ENCODE assay signal across 23 cellular contexts in genomic region chr5:132209901-132210545, GRCh38. TPM values are rescaled to one million over a fixed set of nuclear protein-coding genes. Genes with fewer than 3 reads are reported as not detected.
"Had no signal": no experiment of that assay in that cellular context is flagged by ENCODE, and none has a peak within 500 bp of the region (broad histone marks: within the 10 kb centered on the region; RNA-seq: fewer than 3 reads in every experiment).

No MANE protein-coding gene starts in this region.

- H3K4me3 ChIP-seq: esophagus squamous epithelium, hepatocyte, lung, right lobe of liver, spleen, upper lobe of right lung had no signal

- H3K9me3 Mint-ChIP-seq: neural crest cell; stimulated activated memory B cell treated with anti-CD40 and anti-IgM and Interleukin-4, amounts not matched to agents 10 μg/mL and 1 μg/mL and 100 μg/mL, for 72 hours had no signal

- H3K79me2 ChIP-seq: hepatocyte had no signal

- H3K9me3 ChIP-seq: esophagus squamous epithelium, right lobe of liver, spleen, upper lobe of right lung had no signal

- H3K27ac ChIP-seq: esophagus squamous epithelium, hepatocyte, right lobe of liver, spleen, upper lobe of right lung, WERI-Rb-1 had no signal

- DNase-seq: activated CD4-positive, alpha-beta T cell treated with anti-CD3 and anti-CD28 coated beads for 4 hours; activated CD8-positive, alpha-beta T cell treated with anti-CD3 and anti-CD28 coated beads, Interleukin-2, amount 10 ng/mL, durations not matched to agents 7 days and 5 days; activated naive CD4-positive, alpha-beta T cell treated with anti-CD3 and anti-CD28 coated beads, Interleukin-2, amount 50 U/mL, for 16 hours; activated T-cell treated with anti-CD3 and anti-CD28 coated beads, Interleukin-2, amount 50 U/mL, for 48 hours; aorta; cerebellar nuclear complex; dermis blood vessel endothelial cell; effector memory CD4-positive, alpha-beta T cell; esophagus squamous epithelium; left colon; midbrain; spleen; stimulated activated CD4-positive, alpha-beta T cell treated with anti-CD3 and anti-CD28 coated beads, Interleukin-4, amount 100 ng/mL, for 4 hours; SW 1271; T-helper 2 cell; upper lobe of right lung; WERI-Rb-1 had no signal

- H3K27me3 ChIP-seq: esophagus squamous epithelium, hepatocyte, right lobe of liver, spleen, upper lobe of right lung had no signal

- H3K4me2 ChIP-seq: hepatocyte had no signal

- H2AFZ ChIP-seq: hepatocyte had no signal

- H3K4me3 Mint-ChIP-seq: activated CD8-positive, alpha-beta T cell treated with anti-CD3 and anti-CD28 coated beads, Interleukin-2, amount 10 ng/mL, durations not matched to agents 7 days and 5 days; neural crest cell; stimulated activated memory B cell treated with anti-CD40 and anti-IgM and Interleukin-4, amounts not matched to agents 10 μg/mL and 1 μg/mL and 100 μg/mL, for 72 hours had no signal

- ATAC-seq: activated CD8-positive, alpha-beta T cell treated with anti-CD3 and anti-CD28 coated beads, Interleukin-2, amount 10 ng/mL, durations not matched to agents 7 days and 5 days; left colon; right lobe of liver; stimulated activated memory B cell treated with anti-CD40 and anti-IgM and Interleukin-4, amounts not matched to agents 10 μg/mL and 1 μg/mL and 100 μg/mL, for 72 hours; upper lobe of right lung had no signal

- H3K4me1 ChIP-seq: right lobe of liver, spleen had no signal

- H3K27me3 Mint-ChIP-seq: progenitor cell of endocrine pancreas; stimulated activated memory B cell treated with anti-CD40 and anti-IgM and Interleukin-4, amounts not matched to agents 10 μg/mL and 1 μg/mL and 100 μg/mL, for 72 hours had no signal

- H3K27ac Mint-ChIP-seq: activated CD8-positive, alpha-beta T cell treated with anti-CD3 and anti-CD28 coated beads, Interleukin-2, amount 10 ng/mL, durations not matched to agents 7 days and 5 days; progenitor cell of endocrine pancreas; stimulated activated memory B cell treated with anti-CD40 and anti-IgM and Interleukin-4, amounts not matched to agents 10 μg/mL and 1 μg/mL and 100 μg/mL, for 72 hours had no signal

RNA-seq across cellular contexts. Expression of gene PDLIM4, which starts 47.5 kb away (rescaled TPM):
- total RNA-seq: activated CD8-positive, alpha-beta T cell treated with anti-CD3 and anti-CD28 coated beads, Interleukin-2, amount 10 ng/mL, durations not matched to agents 7 days and 5 days had no signal
